In the genomic region with DNA sequence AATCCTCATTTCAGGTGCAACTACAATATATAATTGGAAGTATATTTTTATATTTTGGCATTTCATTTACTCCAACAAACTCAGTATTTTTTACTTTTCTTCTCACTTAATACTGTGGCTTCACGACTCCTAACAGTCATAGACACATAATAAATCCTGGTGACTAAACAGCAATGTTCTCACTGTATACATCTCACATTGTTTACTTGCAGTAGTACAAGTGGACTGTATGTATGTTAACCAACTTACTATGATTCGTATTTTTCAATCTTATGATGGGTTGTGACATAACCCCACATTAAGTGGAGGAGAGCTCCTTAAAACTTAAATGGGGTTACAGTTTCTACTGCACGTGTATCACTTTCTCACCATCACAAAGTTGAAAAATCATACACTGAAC, we compare ENCODE assay signal across 18 cellular contexts. TPM values are rescaled to one million over a fixed set of nuclear protein-coding genes. Genes with fewer than 3 reads are reported as not detected.
DNase-seq lines count a peak whose midpoint lies in the region; FAIRE-seq and TF ChIP-seq lines count a peak whose summit lies in the region.
"Had no signal": no experiment of that assay in that cellular context is flagged by ENCODE, and none has a peak within 500 bp of the region (broad histone marks: within the 10 kb centered on the region; RNA-seq: fewer than 3 reads in every experiment).

No MANE protein-coding gene starts in this region.

- no peaks in the 10 kb centered on the region for H3K27me3 ChIP-seq in brain microvascular endothelial cell (replicated peaks)
- no peaks in the 10 kb centered on the region for H3K27me3 ChIP-seq in A673 (replicated peaks; ENCODE audit: insufficient read depth, low read depth, low read length, poor library complexity)
- H3K27me3 ChIP-seq: tibial artery had no signal

- H3K27ac Mint-ChIP-seq in CD14-positive monocyte = peak overlapping the region in 4 of 7 donors; percentile 27 to 73 (median 47)
- H3K27ac Mint-ChIP-seq in nephron progenitor cell = peak overlapping the region; percentile 12
- H3K27ac Mint-ChIP-seq: B cell; stimulated activated memory B cell treated with anti-CD40 and anti-IgM and Interleukin-4, amounts not matched to agents 10 μg/mL and 1 μg/mL and 100 μg/mL, for 72 hours had no signal

- FAIRE-seq in RCC 7860 (lab: Jason Lieb, UNC) = no peak
- FAIRE-seq: colon, frontal cortex had no signal

- no peaks in the 10 kb centered on the region for H3K9me3 ChIP-seq in A673 (ENCODE audit: low read depth, low read length, poor library complexity, severe bottlenecking)
- H3K9me3 ChIP-seq: tibial artery had no signal

- H3K36me3 ChIP-seq in brain microvascular endothelial cell (replicated peaks) (no peaks in the 10 kb centered on the region), A673 (ENCODE audit: insufficient read depth, low read length, poor library complexity, severe bottlenecking) (no peaks in the 10 kb centered on the region)
- H3K36me3 ChIP-seq: tibial artery had no signal

- in situ Hi-C loops in brain microvascular endothelial cell (cut with HindIII; ENCODE audit: low pct_ligation_motif_present, low sequenced_read_pairs) = no loop called here

- peaks cover 10 to 14% of the 10 kb centered on the region in 2 donors for H3K36me3 Mint-ChIP-seq in CD14-positive monocyte
- peaks cover 5% of the 10 kb centered on the region for H3K36me3 Mint-ChIP-seq in nephron progenitor cell (ENCODE audit: low read depth)
- H3K36me3 Mint-ChIP-seq: stimulated activated memory B cell treated with anti-CD40 and anti-IgM and Interleukin-4, amounts not matched to agents 10 μg/mL and 1 μg/mL and 100 μg/mL, for 72 hours had no signal

- H3K4me3 ChIP-seq in brain microvascular endothelial cell (ENCODE audit: low read depth, low read length) (no peak overlapping the region), A673 (ENCODE audit: low read depth, low read length, poor library complexity, severe bottlenecking) (no peak overlapping the region)
- H3K4me3 ChIP-seq: tibial artery had no signal

- POLR2A ChIA-PET in A673 (lab: Charles Lee; ENCODE audit: low non-redundant PET) = no interaction called here

- no TSS peak for BruUV-seq in A673 (replicated peaks; lab: Mats Ljungman, UMichigan)

- peak overlapping the region; percentile 63 for H3K27ac ChIP-seq in brain microvascular endothelial cell
- H3K27ac ChIP-seq in A673 (ENCODE audit: low read depth, low read length, poor library complexity, severe bottlenecking) = no peak overlapping the region

- H3K27me3 Mint-ChIP-seq in CD14-positive monocyte (ENCODE audit: low read depth in 3 of 3) = no peaks in the 10 kb centered on the region
- no peaks in the 10 kb centered on the region for H3K27me3 Mint-ChIP-seq in nephron progenitor cell (ENCODE audit: low read depth, poor library complexity)
- H3K27me3 Mint-ChIP-seq: B cell; stimulated activated memory B cell treated with anti-CD40 and anti-IgM and Interleukin-4, amounts not matched to agents 10 μg/mL and 1 μg/mL and 100 μg/mL, for 72 hours had no signal

- H3K4me3 Mint-ChIP-seq in CD14-positive monocyte = no peak overlapping the region
- H3K4me3 Mint-ChIP-seq in nephron progenitor cell = no peak overlapping the region
- H3K4me3 Mint-ChIP-seq: stimulated activated memory B cell treated with anti-CD40 and anti-IgM and Interleukin-4, amounts not matched to agents 10 μg/mL and 1 μg/mL and 100 μg/mL, for 72 hours had no signal

- peaks cover 19% of the 10 kb centered on the region for H3K4me1 ChIP-seq in A673 (ENCODE audit: insufficient read depth, low read length, poor library complexity, severe bottlenecking)

- CTCF ChIA-PET in A673 (lab: Charles Lee) = no interaction called here

- H3K4me1 Mint-ChIP-seq in CD14-positive monocyte (peaks cover 78% of the 10 kb centered on the region), nephron progenitor cell (peaks cover 42% of the 10 kb centered on the region)

- no peak for DNase-seq in CD14-positive monocyte (ENCODE audit: low spot score)
- DNase-seq in EL = peak; percentile 28
- DNase-seq in brain microvascular endothelial cell = no peak
- no peak for DNase-seq in nephron progenitor cell
- DNase-seq in NOMO-1 (lab: John Stamatoyannopoulos, UW; ENCODE audit: unreplicated experiment in 2 of 2) = no peak
- DNase-seq in A673 (ENCODE audit: low spot score) = no peak
- no peak for DNase-seq in RCC 7860 (ENCODE audit: low spot score)
- DNase-seq: activated CD4-positive, alpha-beta T cell treated with anti-CD3 and anti-CD28 coated beads, Interleukin-2, amount 50 U/mL, for 48 hours; activated naive CD4-positive, alpha-beta T cell treated with anti-CD3 and anti-CD28 coated beads, Interleukin-2, amount 50 U/mL, for 16 hours; GF-D8; H7; midbrain; NCI-H524; tibial artery had no signal

- H3K9me3 Mint-ChIP-seq in CD14-positive monocyte = no peaks in the 10 kb centered on the region
- H3K9me3 Mint-ChIP-seq in nephron progenitor cell = no peaks in the 10 kb centered on the region
- H3K9me3 Mint-ChIP-seq: stimulated activated memory B cell treated with anti-CD40 and anti-IgM and Interleukin-4, amounts not matched to agents 10 μg/mL and 1 μg/mL and 100 μg/mL, for 72 hours had no signal

- no peak for TF ChIP-seq CTCF in CD14-positive monocyte (IDR thresholded peaks at IDR 0.05)
- TF ChIP-seq CTCF in brain microvascular endothelial cell (IDR thresholded peaks at IDR 0.05; ENCODE audit: low read depth, low read length, missing control alignments) = no peak
- TF ChIP-seq CTCF in nephron progenitor cell (IDR thresholded peaks at IDR 0.05) = no peak
- no peak for TF ChIP-seq CTCF in A673 (conservative IDR thresholded peaks at IDR 0.05; ENCODE audit: low read depth, low read length)

- intact Hi-C loops in CD14-positive monocyte (cut with micrococcal nuclease) (loop anchor here (10.0 kb wide), 2 partner anchors 57 to 217 kb away; no protein-coding TSS in a partner anchor), A673 (cut with micrococcal nuclease; ENCODE audit: unreplicated experiment) (loop anchor here (10.0 kb wide), 1 partner anchor 467 kb away; no protein-coding TSS in a partner anchor)

RNA-seq across cellular contexts. Expression of gene ADAM10, which starts 7.5 kb away (rescaled TPM):
- 100 to 1,000 TPM; 149 to 269 TPM for polyA plus RNA-seq in CD14-positive monocyte
- total RNA-seq in A673 (2021) = 116 and 130 TPM in 2 replicates

RNA-seq across cellular contexts. Expression of gene MINDY2, which starts 29.1 kb away (rescaled TPM):
- 10 to 100 TPM in 1 of 2 donors, 1 to 10 TPM in 1; 3.4 to 10.9 TPM for polyA plus RNA-seq in CD14-positive monocyte
- total RNA-seq in A673 (2021) = 13.0 and 14.1 TPM in 2 replicates
